In genomic region chr14:39016733-39017095, GRCh38 we compare ENCODE assay signal across 20 cellular contexts.
A peak's percentile ranks its signal among the peaks of the same experiment; 100 is the strongest.
DNase-seq lines count a peak whose midpoint lies in the region; ATAC-seq and TF ChIP-seq lines count a peak whose summit lies in the region.
"Had no signal": no experiment of that assay in that cellular context is flagged by ENCODE, and none has a peak within 500 bp of the region (broad histone marks: within the 10 kb centered on the region; RNA-seq: fewer than 3 reads in every experiment).

No MANE protein-coding gene starts in this region.

- H3K36me3 Mint-ChIP-seq in neural crest cell (ENCODE audit: low read depth), result peaks cover 12% of the 10 kb centered on the region

- H3K27ac Mint-ChIP-seq in neural crest cell (ENCODE audit: unreplicated experiment), result no peak overlapping the region
- H3K27ac Mint-ChIP-seq: activated naive CD8-positive, alpha-beta T cell treated with anti-CD3 and anti-CD28 coated beads, Interleukin-2, amount 50 U/mL, for 24 hours; CD4-positive, CD25-positive, alpha-beta regulatory T cell had no signal

- H4K8ac ChIP-seq in trophoblast cell (ENCODE audit: low read depth, low read length), result no peak overlapping the region

- H3K4me1 ChIP-seq in HUES48 (ENCODE audit: control insufficient read depth, insufficient read depth, low read length) (peaks cover 3% of the 10 kb centered on the region; the same call in 1 of the 2 replicates), trophoblast cell (ENCODE audit: control insufficient read depth in 1 of 2, insufficient read depth in 2 of 2, low read length in 2 of 2) (no peaks in the 10 kb centered on the region), psoas muscle (no peaks in the 10 kb centered on the region)
- H3K4me1 ChIP-seq: body of pancreas, lower lobe of right lung had no signal

- no peaks in the 10 kb centered on the region for H3K79me1 ChIP-seq in trophoblast cell (ENCODE audit: low read length)

- no peak overlapping the region for H3K4ac ChIP-seq in trophoblast cell (ENCODE audit: low read depth, low read length)

- DNase-seq in neural crest cell (ENCODE audit: low read depth, low spot score) (no peak), trophoblast cell (no peak), psoas muscle (no peak), GM10248 (ENCODE audit: extremely low spot score) (no peak)
- DNase-seq: activated CD4-positive, alpha-beta T cell treated with anti-CD3 and anti-CD28 coated beads, Interleukin-2, amount 50 U/mL, for 48 hours; activated effector memory CD4-positive, alpha-beta T cell treated with anti-CD3 and anti-CD28 coated beads, Interleukin-2, amount 50 U/mL, for 16 hours; activated naive CD8-positive, alpha-beta T cell treated with anti-CD3 and anti-CD28 coated beads, Interleukin-2, amount 50 U/mL, for 24 hours; CD4-positive, CD25-positive, alpha-beta regulatory T cell; erythroblast; kidney; lower lobe of right lung; SK-N-SH; stimulated activated CD8-positive, alpha-beta memory T cell treated with anti-CD3 and anti-CD28 coated beads, Interleukin-4, amount 100 ng/mL, for 48 hours had no signal

- no peak overlapping the region for H4K91ac ChIP-seq in trophoblast cell (ENCODE audit: low read depth, low read length)

- H3K9me3 ChIP-seq in HUES48 (ENCODE audit: control insufficient read depth, insufficient read depth, low read length), result no peaks in the 10 kb centered on the region
- H3K9me3 ChIP-seq in trophoblast cell (ENCODE audit: insufficient read depth, low read depth, low read length), result no peaks in the 10 kb centered on the region
- no peaks in the 10 kb centered on the region for H3K9me3 ChIP-seq in psoas muscle
- H3K9me3 ChIP-seq: body of pancreas, lower lobe of right lung, SK-N-SH, upper lobe of left lung had no signal

- peak overlapping the region; percentile 80 for H3K4me3 ChIP-seq in HUES48 (ENCODE audit: low read depth, low read length)
- H3K4me3 ChIP-seq in iPS-11a (ENCODE audit: low read depth, low read length), result peak overlapping the region; percentile 65
- no peak overlapping the region for H3K4me3 ChIP-seq in trophoblast cell (ENCODE audit: low read depth, low read length)
- H3K4me3 ChIP-seq in psoas muscle, result no peak overlapping the region
- H3K4me3 ChIP-seq: body of pancreas, lower lobe of right lung, upper lobe of left lung had no signal

- H2AK5ac ChIP-seq in trophoblast cell (ENCODE audit: low read length), result no peak overlapping the region

- no CpG with 5 or more reads among the region's 4 CpGs for WGBS in trophoblast cell (ENCODE audit: extremely low coverage, insufficient coverage, insufficient read length)
- WGBS in psoas muscle, 3 donors, result 70 to 71% (median 71%) methylated on average over 4 of the region's 4 CpGs

- no peak overlapping the region for H2BK12ac ChIP-seq in trophoblast cell (ENCODE audit: low read length)

- H3K4me2 ChIP-seq in trophoblast cell (ENCODE audit: low read length), result no peak overlapping the region
- H3K4me2 ChIP-seq: SK-N-SH had no signal

- no peak overlapping the region for H2BK5ac ChIP-seq in trophoblast cell (ENCODE audit: low read depth, low read length, poor library complexity)

- no peaks in the 10 kb centered on the region for H3K79me2 ChIP-seq in trophoblast cell (ENCODE audit: control insufficient read depth, insufficient read depth, low read length, poor library complexity)

- H3K27me3 ChIP-seq in HUES48 (ENCODE audit: control insufficient read depth, insufficient read depth, low read length) (no peaks in the 10 kb centered on the region), trophoblast cell (ENCODE audit: insufficient read depth, low read length) (no peaks in the 10 kb centered on the region), psoas muscle (ENCODE audit: insufficient read depth in 3 of 3, low read length in 2 of 3) (no peaks in the 10 kb centered on the region)
- H3K27me3 ChIP-seq: body of pancreas, upper lobe of left lung had no signal

- intact Hi-C loops in psoas muscle (cut with DNase I), result loop anchor here (5.0 to 10.0 kb wide), 3 partner anchors 294 to 1114 kb away; no protein-coding TSS in a partner anchor

- no peak overlapping the region for H3K9ac ChIP-seq in HUES48 (ENCODE audit: low read depth, low read length)
- no peak overlapping the region for H3K9ac ChIP-seq in trophoblast cell (ENCODE audit: low read length)
- H3K9ac ChIP-seq: SK-N-SH had no signal

- CTCF ChIA-PET in GM10248 (lab: Yijun Ruan, JAX), result interaction anchor here (1.1 to 6.0 kb wide), 10 partner anchors 8 to 1114 kb away, joined by 3 to 68 read pairs (median 10); no protein-coding TSS in a partner anchor

- H3K4me1 Mint-ChIP-seq in neural crest cell, result peaks cover 15% of the 10 kb centered on the region
- H3K4me1 Mint-ChIP-seq: activated naive CD8-positive, alpha-beta T cell treated with anti-CD3 and anti-CD28 coated beads, Interleukin-2, amount 50 U/mL, for 24 hours; CD4-positive, CD25-positive, alpha-beta regulatory T cell had no signal

- H3K18ac ChIP-seq in trophoblast cell (ENCODE audit: low read length), result no peak overlapping the region

- H3K27me3 Mint-ChIP-seq in neural crest cell (ENCODE audit: low read depth), result no peaks in the 10 kb centered on the region
- H3K27me3 Mint-ChIP-seq: activated naive CD8-positive, alpha-beta T cell treated with anti-CD3 and anti-CD28 coated beads, Interleukin-2, amount 50 U/mL, for 24 hours; CD4-positive, CD25-positive, alpha-beta regulatory T cell had no signal

- no peak overlapping the region for H2AFZ ChIP-seq in trophoblast cell (ENCODE audit: insufficient read depth, low read length, poor library complexity)

- H3K36me3 ChIP-seq in HUES48 (ENCODE audit: control insufficient read depth, insufficient read depth, low read length) (no peaks in the 10 kb centered on the region), trophoblast cell (ENCODE audit: control insufficient read depth in 1 of 2, insufficient read depth in 2 of 2, low read length in 2 of 2) (peaks cover 0 to 5% of the 10 kb centered on the region in 2 experiments), psoas muscle (ENCODE audit: insufficient read depth in 1 of 2, low read depth in 1 of 2) (no peaks in the 10 kb centered on the region)
- H3K36me3 ChIP-seq: lower lobe of right lung, upper lobe of left lung had no signal

- H3K9me3 Mint-ChIP-seq in neural crest cell, result no peaks in the 10 kb centered on the region
- H3K9me3 Mint-ChIP-seq: activated naive CD8-positive, alpha-beta T cell treated with anti-CD3 and anti-CD28 coated beads, Interleukin-2, amount 50 U/mL, for 24 hours had no signal

- no peak overlapping the region for H4K12ac ChIP-seq in trophoblast cell (ENCODE audit: low read depth, low read length)

- no peak overlapping the region for H2BK120ac ChIP-seq in trophoblast cell (ENCODE audit: insufficient read depth, low read length, poor library complexity)

- TF ChIP-seq CTCF in VCaP (conservative IDR thresholded peaks at IDR 0.05), result no peak
- no peak for TF ChIP-seq CTCF in neural crest cell (conservative IDR thresholded peaks at IDR 0.05)
- TF ChIP-seq CTCF in psoas muscle (IDR thresholded peaks at IDR 0.05), result no peak
- no peak for TF ChIP-seq CTCF in GM10248 (IDR thresholded peaks at IDR 0.05; ENCODE audit: control extremely low read depth, extremely low read depth, low read depth, missing control alignments)

- no peak for ATAC-seq in GM18502 (IDR thresholded peaks at IDR 0.05; ENCODE audit: poor library complexity, unreplicated experiment)
- no peak for ATAC-seq in psoas muscle
- ATAC-seq: activated naive CD8-positive, alpha-beta T cell treated with anti-CD3 and anti-CD28 coated beads, Interleukin-2, amount 50 U/mL, for 24 hours; body of pancreas; lower lobe of right lung had no signal

- POLR2A ChIA-PET in GM10248 (lab: Yijun Ruan, JAX), result no interaction called here

- H3K4me3 Mint-ChIP-seq in neural crest cell, result peak overlapping the region; percentile 88
- H3K4me3 Mint-ChIP-seq: activated naive CD8-positive, alpha-beta T cell treated with anti-CD3 and anti-CD28 coated beads, Interleukin-2, amount 50 U/mL, for 24 hours; CD4-positive, CD25-positive, alpha-beta regulatory T cell had no signal

- H3K27ac ChIP-seq in HUES48 (ENCODE audit: low read depth, low read length) (no peak overlapping the region), VCaP (peak overlapping the region; percentile 5; the same call in 1 of the 2 replicates), trophoblast cell (ENCODE audit: low read depth, low read length) (no peak overlapping the region), psoas muscle (no peak overlapping the region)
- H3K27ac ChIP-seq: body of pancreas, lower lobe of right lung, RWPE1, upper lobe of left lung had no signal

- no peak overlapping the region for H3K14ac ChIP-seq in trophoblast cell (ENCODE audit: low read length)

- H3K23ac ChIP-seq in trophoblast cell (ENCODE audit: low read length), result no peak overlapping the region

Comparison
In these comparisons a context has a peak if more than half of its experiments do, and no peak if none do; other contexts are left out.
1. H3K4me3 ChIP-seq: peak in HUES48 (single experiment) and iPS-11a (single experiment); none in trophoblast cell (single experiment) and psoas muscle (single experiment).